ENCODE assay signal across 23 cellular contexts in the genomic region with DNA sequence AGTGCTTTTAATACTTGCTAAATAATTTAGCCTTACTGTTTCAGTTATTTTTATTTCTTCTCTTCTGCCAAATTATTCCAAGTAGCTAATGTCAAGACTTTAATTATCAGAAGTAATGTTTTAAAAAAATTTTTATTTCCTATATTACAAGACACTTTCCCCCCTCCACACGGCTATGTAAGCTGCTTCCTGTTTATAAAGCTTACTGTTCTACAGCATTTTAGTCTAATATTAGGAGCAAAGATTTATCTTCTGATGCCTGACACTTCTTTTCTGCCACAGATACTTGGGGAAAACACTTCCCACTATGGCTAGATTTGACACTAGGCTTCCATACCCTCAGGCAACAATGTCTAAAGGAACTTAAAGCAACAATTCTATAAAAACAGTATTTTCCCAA.
DNase-seq lines count a peak whose midpoint lies in the region; ATAC-seq and TF ChIP-seq lines count a peak whose summit lies in the region.
"Had no signal": no experiment of that assay in that cellular context is flagged by ENCODE, and none has a peak within 500 bp of the region (broad histone marks: within the 10 kb centered on the region; RNA-seq: fewer than 3 reads in every experiment).

No MANE protein-coding gene starts in this region.

- peaks cover 42% of the 10 kb centered on the region for H3K36me3 Mint-ChIP-seq in activated T-cell treated with anti-CD3 and anti-CD28 coated beads, Interleukin-2, amount 50 U/mL, for 24 hours (ENCODE audit: low read depth)
- peaks cover 23% of the 10 kb centered on the region for H3K36me3 Mint-ChIP-seq in activated T-cell treated with anti-CD3 and anti-CD28 coated beads, Interleukin-2, amount 50 U/mL, for 4 hours (ENCODE audit: insufficient read depth)
- H3K36me3 Mint-ChIP-seq in stimulated activated effector memory CD8-positive, alpha-beta T cell treated with anti-CD3 and anti-CD28 coated beads, Interleukin-12 subunit alpha, Interleukin-12 subunit beta, amount 100 ng/mL, for 72 hours: peaks cover 49% of the 10 kb centered on the region

- DNase-seq in activated T-cell treated with anti-CD3 and anti-CD28 coated beads, Interleukin-2, amount 50 U/mL, for 24 hours: no peak
- no peak for DNase-seq in activated T-cell treated with anti-CD3 and anti-CD28 coated beads, Interleukin-2, amount 50 U/mL, for 4 hours
- DNase-seq in cardiac fibroblast (ENCODE audit: low read depth in 2 of 2) (peak; percentile 6 to 22), lung microvascular endothelial cell (ENCODE audit: low read depth in 2 of 2) (peak; percentile 30 to 73), GM13976 (ENCODE audit: low spot score) (no peak), NOMO-1 (lab: John Stamatoyannopoulos, UW; ENCODE audit: unreplicated experiment in 2 of 2) (no peak)
- DNase-seq in stimulated activated effector memory CD8-positive, alpha-beta T cell treated with anti-CD3 and anti-CD28 coated beads, Interleukin-12 subunit alpha, Interleukin-12 subunit beta, amount 100 ng/mL, for 72 hours (ENCODE audit: low spot score in 2 of 2): no peak
- DNase-seq: activated CD4-positive, alpha-beta T cell treated with anti-CD3 and anti-CD28 coated beads, Interleukin-2, amount 50 U/mL, for 48 hours; activated T-cell treated with anti-CD3 and anti-CD28 coated beads, Interleukin-2, amount 50 U/mL, for 48 hours; DMS53; H9; Karpas-422; NCI-H1105; NCI-H510A treated with DMSO at 0.1 percent for 48 hours; small intestine; stimulated activated CD8-positive, alpha-beta memory T cell treated with anti-CD3 and anti-CD28 coated beads, Interleukin-4, amount 100 ng/mL, for 48 hours; substantia nigra had no signal

- H3K27ac Mint-ChIP-seq in activated T-cell treated with anti-CD3 and anti-CD28 coated beads, Interleukin-2, amount 50 U/mL, for 24 hours: peak overlapping the region; percentile 59
- H3K27ac Mint-ChIP-seq in stimulated activated effector memory CD8-positive, alpha-beta T cell treated with anti-CD3 and anti-CD28 coated beads, Interleukin-12 subunit alpha, Interleukin-12 subunit beta, amount 100 ng/mL, for 72 hours: peak overlapping the region; percentile 58
- H3K27ac Mint-ChIP-seq: H9 had no signal

- in situ Hi-C loops in GM13976 (cut with MboI; ENCODE audit: low sequenced_read_pairs, unreplicated experiment): no loop called here

- no peak overlapping the region for H3K4me3 Mint-ChIP-seq in activated T-cell treated with anti-CD3 and anti-CD28 coated beads, Interleukin-2, amount 50 U/mL, for 24 hours
- no peak overlapping the region for H3K4me3 Mint-ChIP-seq in activated T-cell treated with anti-CD3 and anti-CD28 coated beads, Interleukin-2, amount 50 U/mL, for 4 hours
- no peak overlapping the region for H3K4me3 Mint-ChIP-seq in stimulated activated effector memory CD8-positive, alpha-beta T cell treated with anti-CD3 and anti-CD28 coated beads, Interleukin-12 subunit alpha, Interleukin-12 subunit beta, amount 100 ng/mL, for 72 hours
- H3K4me3 Mint-ChIP-seq: H9, nephron had no signal

- no peak for TF ChIP-seq CTCF in cardiac fibroblast (IDR thresholded peaks at IDR 0.05; ENCODE audit: low read depth, low read length)
- no peak for TF ChIP-seq CTCF in GM13976 (IDR thresholded peaks at IDR 0.05; ENCODE audit: borderline replicate concordance, control extremely low read depth, extremely low read depth, insufficient read depth, missing control alignments)

- no peaks in the 10 kb centered on the region for H3K9me3 Mint-ChIP-seq in activated T-cell treated with anti-CD3 and anti-CD28 coated beads, Interleukin-2, amount 50 U/mL, for 24 hours
- H3K9me3 Mint-ChIP-seq in activated T-cell treated with anti-CD3 and anti-CD28 coated beads, Interleukin-2, amount 50 U/mL, for 4 hours: no peaks in the 10 kb centered on the region
- no peaks in the 10 kb centered on the region for H3K9me3 Mint-ChIP-seq in stimulated activated effector memory CD8-positive, alpha-beta T cell treated with anti-CD3 and anti-CD28 coated beads, Interleukin-12 subunit alpha, Interleukin-12 subunit beta, amount 100 ng/mL, for 72 hours
- H3K9me3 Mint-ChIP-seq: H9, nephron had no signal

- no peak for ATAC-seq in activated T-cell treated with anti-CD3 and anti-CD28 coated beads, Interleukin-2, amount 50 U/mL, for 4 hours
- ATAC-seq in stimulated activated effector memory CD8-positive, alpha-beta T cell treated with anti-CD3 and anti-CD28 coated beads, Interleukin-12 subunit alpha, Interleukin-12 subunit beta, amount 100 ng/mL, for 72 hours: no peak
- ATAC-seq in GM19324 (IDR thresholded peaks at IDR 0.05; ENCODE audit: low FRiP score, unreplicated experiment): no peak

- peaks cover 56% of the 10 kb centered on the region for H3K4me1 Mint-ChIP-seq in activated T-cell treated with anti-CD3 and anti-CD28 coated beads, Interleukin-2, amount 50 U/mL, for 24 hours (ENCODE audit: low read depth)
- peaks cover 58% of the 10 kb centered on the region for H3K4me1 Mint-ChIP-seq in activated T-cell treated with anti-CD3 and anti-CD28 coated beads, Interleukin-2, amount 50 U/mL, for 4 hours (ENCODE audit: low read depth)
- H3K4me1 Mint-ChIP-seq in stimulated activated effector memory CD8-positive, alpha-beta T cell treated with anti-CD3 and anti-CD28 coated beads, Interleukin-12 subunit alpha, Interleukin-12 subunit beta, amount 100 ng/mL, for 72 hours: peaks cover 33% of the 10 kb centered on the region

- H3K4me3 ChIP-seq in cardiac fibroblast (replicated peaks in 1 of 2; ENCODE audit: low read depth in 2 of 2, low read length in 2 of 2): no peak overlapping the region
- H3K4me3 ChIP-seq: BLaER1 treated with 17β-estradiol and CSF1 and Interleukin-3, amounts not matched to agents 10 nM and 100 nM; breast epithelium; lung; vagina had no signal

- H3K27me3 Mint-ChIP-seq in activated T-cell treated with anti-CD3 and anti-CD28 coated beads, Interleukin-2, amount 50 U/mL, for 24 hours: no peaks in the 10 kb centered on the region
- no peaks in the 10 kb centered on the region for H3K27me3 Mint-ChIP-seq in activated T-cell treated with anti-CD3 and anti-CD28 coated beads, Interleukin-2, amount 50 U/mL, for 4 hours (ENCODE audit: low read depth)

Comparison
In these comparisons a context has a peak if more than half of its experiments do, and no peak if none do; other contexts are left out.
1. DNase-seq: peak in cardiac fibroblast (2 of 2) and lung microvascular endothelial cell (2 of 2); none in activated T-cell treated with anti-CD3 and anti-CD28 coated beads, Interleukin-2, amount 50 U/mL, for 24 hours (single experiment), activated T-cell treated with anti-CD3 and anti-CD28 coated beads, Interleukin-2, amount 50 U/mL, for 4 hours (single experiment), stimulated activated effector memory CD8-positive, alpha-beta T cell treated with anti-CD3 and anti-CD28 coated beads, Interleukin-12 subunit alpha, Interleukin-12 subunit beta, amount 100 ng/mL, for 72 hours (0 of 2), GM13976 (single experiment) and NOMO-1 (0 of 2).